ENCODE assay signal across 22 cellular contexts in the genomic region with DNA sequence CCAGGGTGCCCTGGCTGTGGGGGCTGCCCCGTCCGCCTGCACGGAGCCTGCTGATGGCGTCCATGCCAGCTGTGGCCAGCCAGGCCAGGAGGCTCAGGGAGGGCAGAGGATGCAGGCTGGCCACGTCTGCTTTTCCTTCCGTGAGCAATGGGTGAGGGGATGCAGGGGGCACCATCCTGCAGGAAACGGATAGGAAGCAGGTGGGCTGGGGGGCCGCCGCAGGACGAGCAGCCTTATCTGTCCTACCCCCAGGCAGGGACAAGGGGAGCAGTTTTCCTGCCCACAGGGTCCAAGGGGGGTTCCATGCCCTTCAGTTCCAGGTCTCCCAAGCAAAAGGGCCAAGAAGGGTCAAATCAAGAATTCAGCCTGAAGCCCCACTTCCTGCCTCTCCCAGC.
"Had no signal": no experiment of that assay in that cellular context is flagged by ENCODE, and none has a peak within 500 bp of the region (broad histone marks: within the 10 kb centered on the region; RNA-seq: fewer than 3 reads in every experiment).

No MANE protein-coding gene starts in this region.

- H3K27ac ChIP-seq: epithelial cell of prostate, foreskin keratinocyte, testis had no signal

- H3K9me3 ChIP-seq: testis had no signal

- H3K4me1 Mint-ChIP-seq: endodermal cell, mesothelial cell of epicardium, WTC11 had no signal

- FAIRE-seq: colon had no signal

- H3K9me3 Mint-ChIP-seq: activated CD4-positive, alpha-beta memory T cell treated with anti-CD3 and anti-CD28 coated beads for 36 hours; activated naive CD8-positive, alpha-beta T cell treated with anti-CD3 and anti-CD28 coated beads, Interleukin-2, amount 10 ng/mL, durations not matched to agents 7 days and 5 days; activated T-helper 2 cell treated with anti-CD3 and anti-CD28 coated beads, Interferon-gamma antibody, Interleukin-2, Interleukin-4, amounts not matched to agents 10 μg/mL and 5 μg/mL and 100 μg/mL, durations not matched to agents 14 hours and 24 hours and 36 hours; endodermal cell; mesothelial cell of epicardium; natural killer cell treated with Interleukin-12 subunit alpha and Interleukin-12 subunit beta and Interleukin-15 and Interleukin-18, amount 100 ng/mL, for 72 hours; type B pancreatic cell; WTC11 had no signal

- H3K27me3 Mint-ChIP-seq: activated CD4-positive, alpha-beta memory T cell treated with anti-CD3 and anti-CD28 coated beads for 36 hours; activated naive CD8-positive, alpha-beta T cell treated with anti-CD3 and anti-CD28 coated beads, Interleukin-2, amount 10 ng/mL, durations not matched to agents 7 days and 5 days; natural killer cell treated with Interleukin-12 subunit alpha and Interleukin-12 subunit beta and Interleukin-15 and Interleukin-18, amount 100 ng/mL, for 72 hours; type B pancreatic cell had no signal

- H3K27me3 ChIP-seq: dorsolateral prefrontal cortex, foreskin keratinocyte, testis had no signal

- H3K27ac Mint-ChIP-seq: activated CD4-positive, alpha-beta memory T cell treated with anti-CD3 and anti-CD28 coated beads for 36 hours; activated naive CD8-positive, alpha-beta T cell treated with anti-CD3 and anti-CD28 coated beads, Interleukin-2, amount 10 ng/mL, durations not matched to agents 7 days and 5 days; activated T-helper 2 cell treated with anti-CD3 and anti-CD28 coated beads, Interferon-gamma antibody, Interleukin-2, Interleukin-4, amounts not matched to agents 10 μg/mL and 5 μg/mL and 100 μg/mL, durations not matched to agents 14 hours and 24 hours and 36 hours; endodermal cell; mesothelial cell of epicardium; natural killer cell treated with Interleukin-12 subunit alpha and Interleukin-12 subunit beta and Interleukin-15 and Interleukin-18, amount 100 ng/mL, for 72 hours; type B pancreatic cell; WTC11 had no signal

- H3K36me3 Mint-ChIP-seq: activated naive CD8-positive, alpha-beta T cell treated with anti-CD3 and anti-CD28 coated beads, Interleukin-2, amount 10 ng/mL, durations not matched to agents 7 days and 5 days; natural killer cell treated with Interleukin-12 subunit alpha and Interleukin-12 subunit beta and Interleukin-15 and Interleukin-18, amount 100 ng/mL, for 72 hours; type B pancreatic cell had no signal

- H3K4me1 ChIP-seq: foreskin keratinocyte, testis had no signal

- ATAC-seq: foreskin keratinocyte; natural killer cell treated with Interleukin-12 subunit alpha and Interleukin-12 subunit beta and Interleukin-15 and Interleukin-18, amount 100 ng/mL, for 72 hours had no signal

- DNase-seq: activated CD4-positive, alpha-beta memory T cell treated with anti-CD3 and anti-CD28 coated beads for 36 hours; activated CD4-positive, alpha-beta T cell treated with anti-CD3 and anti-CD28 coated beads for 4 hours; activated naive CD4-positive, alpha-beta T cell treated with Interleukin-2 at 50 U/mL for 16 hours; activated naive CD8-positive, alpha-beta T cell treated with anti-CD3 and anti-CD28 coated beads, Interleukin-2, amount 10 ng/mL, durations not matched to agents 7 days and 5 days; amygdala; caudate nucleus; endodermal cell; foreskin keratinocyte; hypothalamus; islet precursor cell; nucleus accumbens; stimulated activated CD4-positive, alpha-beta T cell treated with anti-CD3 and anti-CD28 coated beads, Interleukin-2, amount 100 ng/mL, for 48 hours; testis had no signal

- H3K4me3 Mint-ChIP-seq: activated CD4-positive, alpha-beta memory T cell treated with anti-CD3 and anti-CD28 coated beads for 36 hours; activated naive CD8-positive, alpha-beta T cell treated with anti-CD3 and anti-CD28 coated beads, Interleukin-2, amount 10 ng/mL, durations not matched to agents 7 days and 5 days; endodermal cell; mesothelial cell of epicardium; natural killer cell treated with Interleukin-12 subunit alpha and Interleukin-12 subunit beta and Interleukin-15 and Interleukin-18, amount 100 ng/mL, for 72 hours; type B pancreatic cell; WTC11 had no signal

- H3K4me3 ChIP-seq: dorsolateral prefrontal cortex, lung, testis had no signal
